In genomic region chr20:48722002-48722731, GRCh38 we compare ENCODE assay signal across 8 cellular contexts.
A peak's percentile ranks its signal among the peaks of the same experiment; 100 is the strongest.
DNase-seq lines count a peak whose midpoint lies in the region; ATAC-seq and TF ChIP-seq lines count a peak whose summit lies in the region.

No MANE protein-coding gene starts in this region.

- in situ Hi-C loops in Caki2 (cut with HindIII; ENCODE audit: low pct_unique_long_range_greater_than_20kb, low sequenced_read_pairs), result no loop called here

- H3K27me3 ChIP-seq in endodermal cell (ENCODE audit: control insufficient read depth, insufficient read depth, low read length, poor library complexity, severe bottlenecking), result no peaks in the 10 kb centered on the region
- H3K27me3 ChIP-seq in neutrophil, result no peaks in the 10 kb centered on the region

- no peak for TF ChIP-seq CTCF in NB4 (IDR thresholded peaks at IDR 0.05; ENCODE audit: low read depth, low read length)
- no peak for TF ChIP-seq CTCF in endodermal cell (conservative IDR thresholded peaks at IDR 0.05)
- TF ChIP-seq CTCF in neutrophil (IDR thresholded peaks at IDR 0.05), result peak; percentile 12

- H3K36me3 ChIP-seq in endodermal cell (ENCODE audit: control insufficient read depth, insufficient read depth, low read length), result peaks cover 60% of the 10 kb centered on the region
- H3K36me3 ChIP-seq in neutrophil, result peaks cover 91% of the 10 kb centered on the region

- no peaks in the 10 kb centered on the region for H3K9me3 ChIP-seq in endodermal cell (ENCODE audit: control insufficient read depth, low read length)
- H3K9me3 ChIP-seq in neutrophil, result no peaks in the 10 kb centered on the region

- peak overlapping the region; percentile 6 for H3K27ac ChIP-seq in endodermal cell (ENCODE audit: low read depth, low read length)
- H3K27ac ChIP-seq in neutrophil, result peak overlapping the region; percentile 93

- H3K27me3 Mint-ChIP-seq in endodermal cell (ENCODE audit: insufficient read depth), result no peaks in the 10 kb centered on the region

- DNase-seq in Caki2 (ENCODE audit: low read depth) (peak; percentile 84), NB4 (ENCODE audit: low read depth) (peak; percentile 93), endodermal cell (no peak), cerebellum (ENCODE audit: low spot score) (no peak), epidermal melanocyte (ENCODE audit: insufficient read length, low spot score) (no peak)

- H3K4me3 ChIP-seq in NB4 (ENCODE audit: low read depth, low read length) (no peak overlapping the region), endodermal cell (ENCODE audit: low read length) (no peak overlapping the region), neutrophil (ENCODE audit: low read depth in 1 of 2, low read length in 1 of 2) (peak overlapping the region; percentile 51 to 60)

- H3K27ac Mint-ChIP-seq in endodermal cell, result peak overlapping the region; percentile 42

- TF ChIP-seq POLR2A in NB4 (IDR thresholded peaks at IDR 0.05; ENCODE audit: extremely low read depth, insufficient read length), result no peak

- ATAC-seq in GM21360 (IDR thresholded peaks at IDR 0.05; ENCODE audit: unreplicated experiment) (no peak), HG02938 (IDR thresholded peaks at IDR 0.05; ENCODE audit: unreplicated experiment) (no peak)

- 92 to 96% methylated on average over 12 to 14 of the region's 14 CpGs for WGBS in endodermal cell (ENCODE audit: insufficient coverage in 1 of 2, insufficient read length in 1 of 2), 2 experiments

- no peak overlapping the region for H3K9ac ChIP-seq in endodermal cell (ENCODE audit: extremely low read depth, low read length, poor library complexity, severe bottlenecking)

- no peaks in the 10 kb centered on the region for H3K9me3 Mint-ChIP-seq in endodermal cell

- H3K36me3 Mint-ChIP-seq in endodermal cell (ENCODE audit: low read depth), result peaks cover 64% of the 10 kb centered on the region

- peaks cover 38% of the 10 kb centered on the region for H3K4me1 Mint-ChIP-seq in endodermal cell

- H3K4me3 Mint-ChIP-seq in endodermal cell, result no peak overlapping the region

- peaks cover 10% of the 10 kb centered on the region for H3K4me1 ChIP-seq in endodermal cell (ENCODE audit: control insufficient read depth, insufficient read depth, low read length)
- peaks cover 63 to 87% of the 10 kb centered on the region in 2 experiments for H3K4me1 ChIP-seq in neutrophil (ENCODE audit: control insufficient read depth in 1 of 2, insufficient read depth in 1 of 2, low read depth in 1 of 2, low read length in 1 of 2)

Comparison
In these comparisons a context has a peak if more than half of its experiments do, and no peak if none do; other contexts are left out.
1. DNase-seq: peak in Caki2 (single experiment) and NB4 (single experiment); none in endodermal cell (single experiment), cerebellum (single experiment) and epidermal melanocyte (single experiment).
2. H3K4me3 ChIP-seq: peak in neutrophil (2 of 2); none in NB4 (single experiment) and endodermal cell (single experiment).